ENCODE assay signal across 29 cellular contexts in the genomic region with DNA sequence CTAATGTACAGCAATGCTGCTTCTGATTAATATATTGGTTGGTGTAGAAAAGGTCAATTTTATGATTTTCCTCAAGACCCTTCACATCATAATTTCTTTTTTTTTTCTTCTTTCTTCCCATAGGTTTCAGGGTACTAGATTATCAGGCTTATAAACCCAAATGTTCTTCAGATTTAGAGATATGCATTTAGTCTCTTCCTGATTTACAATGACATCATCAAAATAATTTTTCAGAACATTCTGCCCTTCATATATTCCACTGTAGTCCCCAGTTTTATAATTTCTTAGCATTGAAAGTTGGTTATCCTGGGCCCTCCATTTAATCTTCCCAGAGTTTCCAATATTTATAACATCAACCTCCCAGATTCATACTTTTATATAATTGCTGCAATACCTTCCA.
"Had no signal": no experiment of that assay in that cellular context is flagged by ENCODE, and none has a peak within 500 bp of the region (broad histone marks: within the 10 kb centered on the region; RNA-seq: fewer than 3 reads in every experiment).

No MANE protein-coding gene starts in this region.

- H3K9me3 Mint-ChIP-seq: stimulated activated memory B cell treated with anti-CD40 and anti-IgM and Interleukin-4, amounts not matched to agents 10 μg/mL and 1 μg/mL and 100 μg/mL, for 72 hours; stimulated activated naive B cell treated with anti-CD40 and anti-IgM and Interleukin-4, amounts not matched to agents 10 μg/mL and 1 μg/mL and 100 μg/mL, for 72 hours; stimulated activated naive CD8-positive, alpha-beta T cell treated with anti-CD3 and anti-CD28 coated beads, Interleukin-15, Interleukin-2, amounts not matched to agents 100 ng/mL and 50 ng/mL, for 24 hours; type B pancreatic cell had no signal

- H3K4me3 Mint-ChIP-seq: stimulated activated effector memory CD8-positive, alpha-beta T cell treated with anti-CD3 and anti-CD28 coated beads, Interleukin-12 subunit alpha, Interleukin-12 subunit beta, amount 100 ng/mL, for 72 hours; stimulated activated memory B cell treated with anti-CD40 and anti-IgM and Interleukin-4, amounts not matched to agents 10 μg/mL and 1 μg/mL and 100 μg/mL, for 72 hours; stimulated activated naive B cell treated with anti-CD40 and anti-IgM and Interleukin-4, amounts not matched to agents 10 μg/mL and 1 μg/mL and 100 μg/mL, for 72 hours; stimulated activated naive CD8-positive, alpha-beta T cell treated with anti-CD3 and anti-CD28 coated beads, Interleukin-15, amount 100 ng/mL, for 72 hours; stimulated activated naive CD8-positive, alpha-beta T cell treated with anti-CD3 and anti-CD28 coated beads, Interleukin-15, Interleukin-2, amounts not matched to agents 100 ng/mL and 50 ng/mL, for 24 hours; type B pancreatic cell had no signal

- H3K27ac Mint-ChIP-seq: stimulated activated effector memory CD8-positive, alpha-beta T cell treated with anti-CD3 and anti-CD28 coated beads, Interleukin-12 subunit alpha, Interleukin-12 subunit beta, amount 100 ng/mL, for 72 hours; stimulated activated memory B cell treated with anti-CD40 and anti-IgM and Interleukin-4, amounts not matched to agents 10 μg/mL and 1 μg/mL and 100 μg/mL, for 72 hours; stimulated activated naive B cell treated with anti-CD40 and anti-IgM and Interleukin-4, amounts not matched to agents 10 μg/mL and 1 μg/mL and 100 μg/mL, for 72 hours; stimulated activated naive CD8-positive, alpha-beta T cell treated with anti-CD3 and anti-CD28 coated beads, Interleukin-15, amount 100 ng/mL, for 72 hours; stimulated activated naive CD8-positive, alpha-beta T cell treated with anti-CD3 and anti-CD28 coated beads, Interleukin-15, Interleukin-2, amounts not matched to agents 100 ng/mL and 50 ng/mL, for 24 hours; type B pancreatic cell had no signal

- H3K9me3 ChIP-seq: stomach, suprapubic skin, testis, thoracic aorta, thyroid gland, tibial artery, tibial nerve, transverse colon, upper lobe of left lung, upper lobe of right lung, uterus, vagina had no signal

- H3K36me3 ChIP-seq: stomach, suprapubic skin, thoracic aorta, thyroid gland, tibial artery, tibial nerve, transverse colon, upper lobe of left lung, upper lobe of right lung, uterus, vagina had no signal

- H3K4me3 ChIP-seq: stomach, suprapubic skin, testis, thoracic aorta, thyroid gland, tibial artery, tibial nerve, transverse colon, upper lobe of left lung, upper lobe of right lung, uterus, vagina had no signal

- H3K4me1 ChIP-seq: stomach, suprapubic skin, testis, thyroid gland, tibial artery, tibial nerve, transverse colon, upper lobe of left lung, upper lobe of right lung, uterus, vagina had no signal

- H3K27me3 Mint-ChIP-seq: stimulated activated memory B cell treated with anti-CD40 and anti-IgM and Interleukin-4, amounts not matched to agents 10 μg/mL and 1 μg/mL and 100 μg/mL, for 72 hours; stimulated activated naive B cell treated with anti-CD40 and anti-IgM and Interleukin-4, amounts not matched to agents 10 μg/mL and 1 μg/mL and 100 μg/mL, for 72 hours; stimulated activated naive CD8-positive, alpha-beta T cell treated with anti-CD3 and anti-CD28 coated beads, Interleukin-15, amount 100 ng/mL, for 72 hours; stimulated activated naive CD8-positive, alpha-beta T cell treated with anti-CD3 and anti-CD28 coated beads, Interleukin-15, Interleukin-2, amounts not matched to agents 100 ng/mL and 50 ng/mL, for 24 hours; type B pancreatic cell had no signal

- H3K4me1 Mint-ChIP-seq: stimulated activated effector memory CD8-positive, alpha-beta T cell treated with anti-CD3 and anti-CD28 coated beads, Interleukin-12 subunit alpha, Interleukin-12 subunit beta, amount 100 ng/mL, for 72 hours; stimulated activated memory B cell treated with anti-CD40 and anti-IgM and Interleukin-4, amounts not matched to agents 10 μg/mL and 1 μg/mL and 100 μg/mL, for 72 hours; stimulated activated naive B cell treated with anti-CD40 and anti-IgM and Interleukin-4, amounts not matched to agents 10 μg/mL and 1 μg/mL and 100 μg/mL, for 72 hours; stimulated activated naive CD8-positive, alpha-beta T cell treated with anti-CD3 and anti-CD28 coated beads, Interleukin-15, amount 100 ng/mL, for 72 hours had no signal

- H3K27ac ChIP-seq: stomach, suprapubic skin, testis, thoracic aorta, thyroid gland, tibial artery, tibial nerve, transverse colon, upper lobe of left lung, upper lobe of right lung, uterus, vagina had no signal

- H3K36me3 Mint-ChIP-seq: stimulated activated effector memory CD8-positive, alpha-beta T cell treated with anti-CD3 and anti-CD28 coated beads, Interleukin-12 subunit alpha, Interleukin-12 subunit beta, amount 100 ng/mL, for 72 hours; stimulated activated memory B cell treated with anti-CD40 and anti-IgM and Interleukin-4, amounts not matched to agents 10 μg/mL and 1 μg/mL and 100 μg/mL, for 72 hours; stimulated activated naive B cell treated with anti-CD40 and anti-IgM and Interleukin-4, amounts not matched to agents 10 μg/mL and 1 μg/mL and 100 μg/mL, for 72 hours; type B pancreatic cell had no signal

- DNase-seq: stimulated activated CD4-positive, alpha-beta T cell treated with anti-CD3 and anti-CD28 coated beads, Interleukin-2, amount 100 ng/mL, for 48 hours; stimulated activated CD4-positive, alpha-beta T cell treated with anti-CD3 and anti-CD28 coated beads, Interleukin-4, amount 100 ng/mL, for 1 hour; stimulated activated CD4-positive, alpha-beta T cell treated with anti-CD3 and anti-CD28 coated beads, Interleukin-4, amount 100 ng/mL, for 24 hours; stimulated activated CD4-positive, alpha-beta T cell treated with anti-CD3 and anti-CD28 coated beads, Interleukin-4, amount 100 ng/mL, for 4 hours; stimulated activated CD8-positive, alpha-beta memory T cell treated with anti-CD3 and anti-CD28 coated beads, Interleukin-4, amount 100 ng/mL, for 48 hours; stimulated activated naive B cell treated with anti-CD40 and anti-IgM and Interleukin-4, amounts not matched to agents 10 μg/mL and 1 μg/mL and 100 μg/mL, for 72 hours; stimulated activated naive CD4-positive, alpha-beta T cell; stimulated activated naive CD4-positive, alpha-beta T cell treated with Interleukin-2 at 50 U/mL for 16 hours; stimulated activated naive CD8-positive, alpha-beta T cell treated with anti-CD3 and anti-CD28 coated beads, Interleukin-15, amount 100 ng/mL, for 72 hours; stimulated activated naive CD8-positive, alpha-beta T cell treated with anti-CD3 and anti-CD28 coated beads, Interleukin-15, Interleukin-2, amounts not matched to agents 100 U/mL and 50 U/mL, for 24 hours; stomach; substantia nigra; testis; thyroid gland; tibial artery; transverse colon; trophoblast cell; upper lobe of left lung; upper lobe of right lung; uterus had no signal

- FAIRE-seq: urothelium cell line had no signal

- H3K27me3 ChIP-seq: stomach, suprapubic skin, testis, thyroid gland, tibial artery, tibial nerve, transverse colon, upper lobe of left lung, upper lobe of right lung, uterus, vagina had no signal

- ATAC-seq: stimulated activated effector memory CD8-positive, alpha-beta T cell treated with anti-CD3 and anti-CD28 coated beads, Interleukin-12 subunit alpha, Interleukin-12 subunit beta, amount 100 ng/mL, for 72 hours; stimulated activated memory B cell treated with anti-CD40 and anti-IgM and Interleukin-4, amounts not matched to agents 10 μg/mL and 1 μg/mL and 100 μg/mL, for 72 hours; stimulated activated naive B cell treated with anti-CD40 and anti-IgM and Interleukin-4, amounts not matched to agents 10 μg/mL and 1 μg/mL and 100 μg/mL, for 72 hours; stimulated activated naive CD8-positive, alpha-beta T cell treated with anti-CD3 and anti-CD28 coated beads, Interleukin-15, amount 100 ng/mL, for 72 hours; stimulated activated naive CD8-positive, alpha-beta T cell treated with anti-CD3 and anti-CD28 coated beads, Interleukin-15, Interleukin-2, amounts not matched to agents 100 U/mL and 50 U/mL, for 24 hours; upper lobe of right lung had no signal
